ENCODE assay signal across 8 cellular contexts in genomic region chr6:30490031-30490876, GRCh38. TPM values are rescaled to one million over a fixed set of nuclear protein-coding genes. Genes with fewer than 3 reads are reported as not detected.
DNase-seq lines count a peak whose midpoint lies in the region; ATAC-seq and TF ChIP-seq lines count a peak whose summit lies in the region.

No MANE protein-coding gene starts in this region.

- peak; percentile 74 to 89 (median 79) for DNase-seq in CD4-positive, CD25-positive, alpha-beta regulatory T cell
- DNase-seq in HAP-1 (ENCODE audit: low spot score in 2 of 2) = peak; percentile 42 to 84
- peak; percentile 13 for DNase-seq in NCI-H82 treated with DMSO at 0.1 percent for 48 hours (lab: John Stamatoyannopoulos, UW; ENCODE audit: unreplicated experiment)
- peak; percentile 49 for DNase-seq in activated CD8-positive, alpha-beta memory T cell treated with anti-CD3 and anti-CD28 coated beads, Interleukin-2, amount 50 U/mL, for 24 hours (ENCODE audit: extremely low read depth)
- DNase-seq in endothelial cell (ENCODE audit: low spot score) = peak; percentile 68
- DNase-seq in mucosa of gallbladder (ENCODE audit: low spot score) = peak; percentile 72
- peak; percentile 88 for DNase-seq in stimulated activated CD8-positive, alpha-beta memory T cell treated with anti-CD3 and anti-CD28 coated beads, Interleukin-4, amount 100 ng/mL, for 48 hours

- TF ChIP-seq CTCF in endothelial cell (IDR thresholded peaks at IDR 0.05; ENCODE audit: unreplicated experiment) = no peak

- peak overlapping the region; percentile 91 to 100 (median 98) for H3K4me3 Mint-ChIP-seq in CD4-positive, CD25-positive, alpha-beta regulatory T cell
- peak overlapping the region; percentile 97 for H3K4me3 Mint-ChIP-seq in endothelial cell (ENCODE audit: unreplicated experiment)

- no peaks in the 10 kb centered on the region for H3K27me3 ChIP-seq in CD4-positive, CD25-positive, alpha-beta regulatory T cell (ENCODE audit: control insufficient read depth, insufficient read depth, low read length)
- H3K27me3 ChIP-seq in HAP-1 (ENCODE audit: low read depth) = no peaks in the 10 kb centered on the region; the same call in 1 of the 2 replicates

- peaks cover 0 to 5% (median 0%) of the 10 kb centered on the region in 7 donors for H3K9me3 Mint-ChIP-seq in CD4-positive, CD25-positive, alpha-beta regulatory T cell
- H3K9me3 Mint-ChIP-seq in endothelial cell (ENCODE audit: unreplicated experiment) = no peaks in the 10 kb centered on the region

- peak overlapping the region; percentile 99 for H3K4me3 ChIP-seq in CD4-positive, CD25-positive, alpha-beta regulatory T cell (ENCODE audit: low read depth, low read length)
- H3K4me3 ChIP-seq in HAP-1 = peak overlapping the region; percentile 64

- H3K9me3 ChIP-seq in CD4-positive, CD25-positive, alpha-beta regulatory T cell (ENCODE audit: control insufficient read depth in 2 of 2, low read length in 2 of 2) = no peaks in the 10 kb centered on the region
- H3K9me3 ChIP-seq in HAP-1 = no peaks in the 10 kb centered on the region

- ATAC-seq in CD4-positive, CD25-positive, alpha-beta regulatory T cell (ENCODE audit: low read depth in 2 of 2) = peak; percentile 58 to 60
- ATAC-seq in GM18873 (IDR thresholded peaks at IDR 0.05; ENCODE audit: low FRiP score, unreplicated experiment) = no peak

- peaks cover 18 to 76% (median 42%) of the 10 kb centered on the region in 4 donors for H3K4me1 Mint-ChIP-seq in CD4-positive, CD25-positive, alpha-beta regulatory T cell
- H3K4me1 Mint-ChIP-seq in endothelial cell (ENCODE audit: unreplicated experiment) = peaks cover 42% of the 10 kb centered on the region

- peak overlapping the region; percentile 92 to 99 (median 99) for H3K27ac Mint-ChIP-seq in CD4-positive, CD25-positive, alpha-beta regulatory T cell
- peak overlapping the region; percentile 37 for H3K27ac Mint-ChIP-seq in endothelial cell (ENCODE audit: unreplicated experiment)

- H3K36me3 Mint-ChIP-seq in CD4-positive, CD25-positive, alpha-beta regulatory T cell = peaks cover 44% of the 10 kb centered on the region
- peaks cover 32% of the 10 kb centered on the region for H3K36me3 Mint-ChIP-seq in endothelial cell (ENCODE audit: low read depth, unreplicated experiment)

- H3K4me1 ChIP-seq in CD4-positive, CD25-positive, alpha-beta regulatory T cell (ENCODE audit: control insufficient read depth, insufficient read depth, low read length, poor library complexity, severe bottlenecking) = peaks cover 51% of the 10 kb centered on the region
- H3K4me1 ChIP-seq in HAP-1 = peaks cover 9% of the 10 kb centered on the region

- peaks cover 13% of the 10 kb centered on the region for H3K27me3 Mint-ChIP-seq in CD4-positive, CD25-positive, alpha-beta regulatory T cell
- peaks cover 11% of the 10 kb centered on the region for H3K27me3 Mint-ChIP-seq in endothelial cell (ENCODE audit: unreplicated experiment)

- peaks cover 36% of the 10 kb centered on the region for H3K36me3 ChIP-seq in CD4-positive, CD25-positive, alpha-beta regulatory T cell (ENCODE audit: control insufficient read depth, insufficient read depth, low read length)
- H3K36me3 ChIP-seq in HAP-1 (replicated peaks) = peaks cover 8% of the 10 kb centered on the region

- H3K27ac ChIP-seq in CD4-positive, CD25-positive, alpha-beta regulatory T cell (ENCODE audit: insufficient read depth, low read length, poor library complexity, severe bottlenecking) = peak overlapping the region; percentile 97

- in situ Hi-C loops in HAP-1 (cut with MboI; ENCODE audit: low sequenced_read_pairs) = loop anchor here (25.0 kb wide), 1 partner anchor 597 kb away; no protein-coding TSS in a partner anchor

RNA-seq across cellular contexts. Expression of gene HLA-E, which starts 0.9 kb away (rescaled TPM):
- total RNA-seq in CD4-positive, CD25-positive, alpha-beta regulatory T cell = 1,662 TPM
- polyA plus RNA-seq in CD4-positive, CD25-positive, alpha-beta regulatory T cell = 1,000 to 10,000 TPM; 2,373 to 2,677 (median 2,539) TPM
- 274 TPM for total RNA-seq in endothelial cell (ENCODE audit: unreplicated experiment)
- total RNA-seq in mucosa of gallbladder = 385 TPM

Comparison
In these comparisons a context has a peak if more than half of its experiments do, and no peak if none do; other contexts are left out.
1. DNase-seq: peak in every context shown above with its lines; median percentile 88 in stimulated activated CD8-positive, alpha-beta memory T cell treated with anti-CD3 and anti-CD28 coated beads, Interleukin-4, amount 100 ng/mL, for 48 hours; 79 in CD4-positive, CD25-positive, alpha-beta regulatory T cell; 72 in mucosa of gallbladder; 68 in endothelial cell; 63 in HAP-1; 49 in activated CD8-positive, alpha-beta memory T cell treated with anti-CD3 and anti-CD28 coated beads, Interleukin-2, amount 50 U/mL, for 24 hours; 13 in NCI-H82 treated with DMSO at 0.1 percent for 48 hours.